15 cellular contexts compared by ENCODE assay signal in genomic region chr19:35048911-35049411, GRCh38. TPM values are rescaled to one million over a fixed set of nuclear protein-coding genes. Genes with fewer than 3 reads are reported as not detected.
DNase-seq lines count a peak whose midpoint lies in the region; ATAC-seq, FAIRE-seq and TF ChIP-seq lines count a peak whose summit lies in the region.
"Had no signal": no experiment of that assay in that cellular context is flagged by ENCODE, and none has a peak within 500 bp of the region (broad histone marks: within the 10 kb centered on the region; RNA-seq: fewer than 3 reads in every experiment).

No MANE protein-coding gene starts in this region.

- no peak for FAIRE-seq in A549 (lab: Jason Lieb, UNC)
- FAIRE-seq: bronchial epithelial cell, GM18507 had no signal

- no peak for TF ChIP-seq EP300 in A549 (IDR thresholded peaks at IDR 0.05)

- no peaks in the 10 kb centered on the region for H4K20me1 ChIP-seq in Karpas-422 (ENCODE audit: insufficient read depth, low read depth, low read length)

- H3K4me2 ChIP-seq in A549, result peak overlapping the region; percentile 20; the same call in 1 of the 3 replicates
- no peak overlapping the region for H3K4me2 ChIP-seq in Karpas-422 (ENCODE audit: low read depth, low read length, poor library complexity, severe bottlenecking)

- H2AFZ ChIP-seq in Karpas-422 (ENCODE audit: low read length), result no peak overlapping the region

- H3K36me3 ChIP-seq in esophagus squamous epithelium, result no peaks in the 10 kb centered on the region
- H3K36me3 ChIP-seq in Karpas-422 (ENCODE audit: insufficient read depth, low read length), result no peaks in the 10 kb centered on the region
- H3K36me3 ChIP-seq: tibial nerve had no signal

- H3K9me2 ChIP-seq in Karpas-422 (replicated peaks; ENCODE audit: insufficient read depth, low read length), result no peaks in the 10 kb centered on the region

- ATAC-seq in A549, result peak in 1 of 2 experiments; percentile 3; a peak in 1 of 6 replicates
- ATAC-seq in GM18520 (IDR thresholded peaks at IDR 0.05; ENCODE audit: unreplicated experiment), result no peak
- ATAC-seq: activated T-helper 17 cell treated with anti-CD3 and anti-CD28 coated beads, Interleukin-2, amount 50 U/mL, for 72 hours had no signal

- TF ChIP-seq CTCF in A549 (IDR thresholded peaks at IDR 0.05), result no peak
- no peak for TF ChIP-seq CTCF in esophagus squamous epithelium (IDR thresholded peaks at IDR 0.05)

- WGBS in A549 (ENCODE audit: missing lambda C conversion rate), result 57% methylated on average over 12 of the region's 12 CpGs
- WGBS in esophagus squamous epithelium, 2 donors, result 33 to 74% methylated on average over 4 to 5 of the region's 12 CpGs

- H3K27ac ChIP-seq in A549, result peak overlapping the region in 1 of 2 experiments; percentile 22; a peak in 2 of 6 replicates
- H3K27ac ChIP-seq in cingulate gyrus (ENCODE audit: low read depth, low read length), result peak overlapping the region; percentile 88
- H3K27ac ChIP-seq in esophagus squamous epithelium, result no peak overlapping the region
- H3K27ac ChIP-seq in Karpas-422 (ENCODE audit: low read length), result no peak overlapping the region
- H3K27ac ChIP-seq: tibial nerve had no signal

- no peak overlapping the region for H3K9ac ChIP-seq in Karpas-422 (ENCODE audit: low read length)

- H3K4me3 ChIP-seq in A549 (no peak overlapping the region), esophagus squamous epithelium (no peak overlapping the region), Karpas-422 (ENCODE audit: low read length) (no peak overlapping the region)
- H3K4me3 ChIP-seq: tibial nerve had no signal

- CTCF ChIA-PET in A549 (lab: Yijun Ruan, JAX), result interaction anchor here (1.1 to 16.2 kb wide), 11 partner anchors 11 to 105 kb away, joined by 3 to 374 read pairs (median 31); partner anchors contain the start of genes FXYD5, LGI4 and SCN1B

- DNase-seq in A549 (ENCODE audit: low read depth in 1 of 2, low spot score in 1 of 2) (no peak), NCI-H1417 treated with DMSO at 0.1 percent for 48 hours (lab: John Stamatoyannopoulos, UW) (peak; percentile 24), medulla oblongata (ENCODE audit: extremely low spot score) (peak; percentile 82), esophagus squamous epithelium (lab: John Stamatoyannopoulos, UW) (no peak), KG1 (lab: John Stamatoyannopoulos, UW) (no peak), Karpas-422 (no peak)
- DNase-seq: ACHN; activated CD4-positive, alpha-beta T cell treated with anti-CD3 and anti-CD28 coated beads for 4 hours; NK-92 treated with Interleukin-12 subunit alpha and Interleukin-12 subunit beta, amount 100 ng/mL, for 24 hours had no signal

- H3K9me3 ChIP-seq in A549, result no peaks in the 10 kb centered on the region
- H3K9me3 ChIP-seq in esophagus squamous epithelium, result no peaks in the 10 kb centered on the region
- no peaks in the 10 kb centered on the region for H3K9me3 ChIP-seq in Karpas-422 (ENCODE audit: low read length)
- H3K9me3 ChIP-seq: tibial nerve had no signal

- intact Hi-C loops in esophagus squamous epithelium (cut with DNase I), result no loop called here

- H3K27me3 ChIP-seq in esophagus squamous epithelium (peaks cover 0 to 2% (median 0%) of the 10 kb centered on the region in 4 donors), Karpas-422 (ENCODE audit: low read length) (no peaks in the 10 kb centered on the region)
- H3K27me3 ChIP-seq: tibial nerve had no signal

- H3K79me2 ChIP-seq in Karpas-422 (ENCODE audit: low read length), result no peaks in the 10 kb centered on the region

- TF ChIP-seq POLR2A in A549 (IDR thresholded peaks at IDR 0.05; ENCODE audit: low read length) (no peak), esophagus squamous epithelium (IDR thresholded peaks at IDR 0.05) (no peak)

- H3K4me1 ChIP-seq in A549 (peaks cover 15% of the 10 kb centered on the region), esophagus squamous epithelium (no peaks in the 10 kb centered on the region), Karpas-422 (ENCODE audit: low read length) (no peaks in the 10 kb centered on the region)

- no peak for TF ChIP-seq RAD21 in A549 (conservative IDR thresholded peaks at IDR 0.05 in 1 of 2, IDR thresholded peaks at IDR 0.05 in 1 of 2)

- POLR2A ChIA-PET in A549 (lab: Yijun Ruan, JAX), result no interaction called here

TF ChIP-seq in A549, 52 proteins besides CTCF, POLR2A, EP300 and RAD21:
- TF ChIP-seq RARB (CRISPR knock-in tag; IDR thresholded peaks at IDR 0.05), result no peak

RNA-seq across cellular contexts. Expression of gene HPN, which starts 7.4 kb away (rescaled TPM):
- polyA plus RNA-seq in A549 (2011; rRNA removed), result 0.08 and 0.09 TPM in 2 replicates
- 0.04 TPM in 2 replicates for polyA plus RNA-seq in A549 (2012; cell fraction: cytosol; rRNA removed)
- polyA plus RNA-seq in A549 (2012; cell fraction: nucleus; rRNA removed), result 0.47 and 0.66 TPM in 2 replicates
- polyA plus RNA-seq in A549 (2017; fragmentation: RNase III; extraction: RNeasy Plus Mini Kit Qiagen cat#74134 plus additional on column Dnase treatment), result 0.04 to 0.12 TPM (median 0.06 TPM) in 3 replicates
- not detected in 2 replicates for polyA minus RNA-seq in A549 (2011; rRNA and poly(A)+ RNA removed)
- total RNA-seq in esophagus squamous epithelium, result under 1 TPM in 2 of 4 donors, not detected in 2; 0.19 to 0.47 TPM
- total RNA-seq in Karpas-422 (2014; rRNA removed; shearing (Covaris generic); ENCODE audit: low replicate concordance), result 0.11 TPM in 1 of 2 replicates, not detected in the other
- total RNA-seq: bronchial epithelial cell had no signal

RNA-seq across cellular contexts. Expression of gene SCN1B, which starts 18.7 kb away (rescaled TPM):
- 11.0 and 12.8 TPM in 2 replicates for polyA plus RNA-seq in A549 (2011; rRNA removed)
- 14.1 and 15.1 TPM in 2 replicates for polyA plus RNA-seq in A549 (2012; cell fraction: cytosol; rRNA removed)
- polyA plus RNA-seq in A549 (2012; cell fraction: nucleus; rRNA removed), result 21.3 and 22.5 TPM in 2 replicates
- 10.3 to 11.4 TPM (median 11.3 TPM) in 3 replicates for polyA plus RNA-seq in A549 (2017; fragmentation: RNase III; extraction: RNeasy Plus Mini Kit Qiagen cat#74134 plus additional on column Dnase treatment)
- 7.9 and 12.7 TPM in 2 replicates for polyA minus RNA-seq in A549 (2011; rRNA and poly(A)+ RNA removed)
- 1 to 10 TPM in 2 of 4 donors, under 1 TPM in 1, not detected in 1; 0.26 to 5.9 (median 1.2) TPM for total RNA-seq in esophagus squamous epithelium
- 0.52 and 0.54 TPM in 2 replicates for total RNA-seq in Karpas-422 (2014; rRNA removed; shearing (Covaris generic); ENCODE audit: low replicate concordance)

RNA-seq across cellular contexts. Expression of gene GRAMD1A, which starts 48.8 kb away (rescaled TPM):
- 184 and 221 TPM in 2 replicates for polyA plus RNA-seq in A549 (2011; rRNA removed)
- polyA plus RNA-seq in A549 (2012; cell fraction: cytosol; rRNA removed), result 170 and 209 TPM in 2 replicates
- 411 and 413 TPM in 2 replicates for polyA plus RNA-seq in A549 (2012; cell fraction: nucleus; rRNA removed)
- polyA plus RNA-seq in A549 (2017; fragmentation: RNase III; extraction: RNeasy Plus Mini Kit Qiagen cat#74134 plus additional on column Dnase treatment), result 104 to 131 TPM (median 128 TPM) in 3 replicates
- polyA minus RNA-seq in A549 (2011; rRNA and poly(A)+ RNA removed), result 237 and 239 TPM in 2 replicates
- 10 to 100 TPM in 2 of 4 donors, 1 to 10 TPM in 2; 4.6 to 23.3 (median 8.8) TPM for total RNA-seq in esophagus squamous epithelium
- total RNA-seq in Karpas-422 (2014; rRNA removed; shearing (Covaris generic); ENCODE audit: low replicate concordance), result 45.2 and 76.4 TPM in 2 replicates

Comparison
In these comparisons a context has a peak if more than half of its experiments do, and no peak if none do; other contexts are left out.
1. DNase-seq: peak in NCI-H1417 treated with DMSO at 0.1 percent for 48 hours (single experiment) and medulla oblongata (single experiment); none in A549 (0 of 2), esophagus squamous epithelium (single experiment), KG1 (single experiment) and Karpas-422 (single experiment).